ENCODE assay signal across 8 cellular contexts in genomic region chr10:69636626-69637550, GRCh38. TPM values are rescaled to one million over a fixed set of nuclear protein-coding genes. Genes with fewer than 3 reads are reported as not detected.
DNase-seq lines count a peak whose midpoint lies in the region; ATAC-seq and TF ChIP-seq lines count a peak whose summit lies in the region.

No MANE protein-coding gene starts in this region.

- no peak for ATAC-seq in GM19023 (IDR thresholded peaks at IDR 0.05; ENCODE audit: unreplicated experiment)
- ATAC-seq in GM21360 (IDR thresholded peaks at IDR 0.05; ENCODE audit: unreplicated experiment) = no peak

- no peak overlapping the region for H3K4me2 ChIP-seq in hepatocyte

- peak; percentile 43 for DNase-seq in ACHN
- peak; percentile 34 for DNase-seq in UCSD-AML1 (lab: John Stamatoyannopoulos, UW; ENCODE audit: unreplicated experiment)
- no peak for DNase-seq in hepatocyte (ENCODE audit: low spot score)
- DNase-seq in inferior parietal cortex (ENCODE audit: extremely low spot score) = no peak
- no peak for DNase-seq in globus pallidus (ENCODE audit: low spot score)

- TF ChIP-seq CTCF in GM12873 (IDR thresholded peaks at IDR 0.05; ENCODE audit: insufficient read depth, low read depth, low read length, missing control alignments) (peak; percentile 36), hepatocyte (IDR thresholded peaks at IDR 0.05; ENCODE audit: poor library complexity) (peak; percentile 32)

- H3K4me3 ChIP-seq in hepatocyte = no peak overlapping the region

- no peaks in the 10 kb centered on the region for H3K36me3 ChIP-seq in hepatocyte (replicated peaks; ENCODE audit: insufficient read depth, low read depth)

- no peaks in the 10 kb centered on the region for H3K4me1 ChIP-seq in hepatocyte (ENCODE audit: insufficient read depth)

- in situ Hi-C loops in ACHN (cut with HindIII; ENCODE audit: low pct_ligation_motif_present, low pct_unique_long_range_greater_than_20kb, low sequenced_read_pairs) = loop anchor here (10.0 kb wide), 1 partner anchor 212 kb away; no protein-coding TSS in a partner anchor

- H2AFZ ChIP-seq in hepatocyte = no peak overlapping the region

- no peaks in the 10 kb centered on the region for H3K9me2 ChIP-seq in hepatocyte (replicated peaks; ENCODE audit: insufficient read depth)

- H3K27ac ChIP-seq in hepatocyte = no peak overlapping the region

- H3K79me2 ChIP-seq in hepatocyte = no peaks in the 10 kb centered on the region

- H3K9me3 ChIP-seq in hepatocyte (ENCODE audit: low read depth) = no peaks in the 10 kb centered on the region

- no peaks in the 10 kb centered on the region for H4K20me1 ChIP-seq in hepatocyte (ENCODE audit: insufficient read depth, poor library complexity, severe bottlenecking)

- H3K27me3 ChIP-seq in hepatocyte = no peaks in the 10 kb centered on the region

- 59% methylated on average over 9 of the region's 9 CpGs for WGBS in hepatocyte (ENCODE audit: low lambda C conversion rate, missing lambda C conversion rate)

RNA-seq across cellular contexts. Expression of gene FAM241B, which starts 6.8 kb away (rescaled TPM):
- total RNA-seq in hepatocyte = 3.7 TPM in 2 replicates
- 13.7 and 14.7 TPM in 2 replicates for polyA plus RNA-seq in hepatocyte

Comparison
In these comparisons a context has a peak if more than half of its experiments do, and no peak if none do; other contexts are left out.
1. DNase-seq: peak in ACHN (single experiment) and UCSD-AML1 (single experiment); none in hepatocyte (single experiment), inferior parietal cortex (single experiment) and globus pallidus (single experiment).